9 cellular contexts compared by ENCODE assay signal in the genomic region with DNA sequence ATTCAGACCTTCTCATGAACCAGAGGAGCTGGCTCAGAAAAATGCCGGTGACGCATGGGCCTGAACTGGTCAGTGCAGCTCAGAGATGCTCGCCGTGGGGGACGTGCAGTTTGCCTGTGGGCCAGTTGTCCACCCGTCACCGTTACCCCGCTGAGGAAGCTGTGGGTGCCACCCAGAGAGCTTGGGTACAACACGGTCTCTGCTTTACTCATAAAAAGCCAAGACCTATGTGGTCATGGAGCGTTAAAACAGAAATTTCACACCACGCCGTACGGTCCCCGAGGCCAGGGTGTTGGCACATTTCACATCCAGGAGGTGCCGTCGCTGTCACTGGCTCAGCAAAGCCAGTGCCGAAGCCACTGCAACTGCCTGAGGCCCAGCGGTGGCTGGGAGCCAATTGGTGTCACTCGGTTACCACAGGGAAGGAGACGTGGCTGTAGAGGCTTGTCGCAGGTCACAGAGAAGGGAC.
A peak's percentile ranks its signal among the peaks of the same experiment; 100 is the strongest.
DNase-seq lines count a peak whose midpoint lies in the region; ATAC-seq lines count a peak whose summit lies in the region.
"Had no signal": no experiment of that assay in that cellular context is flagged by ENCODE, and none has a peak within 500 bp of the region (broad histone marks: within the 10 kb centered on the region; RNA-seq: fewer than 3 reads in every experiment).

No MANE protein-coding gene starts in this region.

- intact Hi-C loops in activated CD4-positive, alpha-beta T cell treated with anti-CD3 and anti-CD28 coated beads for 36 hours (cut with DNase I, micrococcal nuclease), result loop anchor here in 1 of 2 experiments (1.0 kb wide), 1 partner anchor 117 kb away; no protein-coding TSS in a partner anchor
- intact Hi-C loops in Right ventricle myocardium superior (cut with DNase I), result no loop called here

- peak overlapping the region; percentile 43 for H3K4me3 Mint-ChIP-seq in activated CD4-positive, alpha-beta T cell treated with anti-CD3 and anti-CD28 coated beads for 36 hours
- H3K4me3 Mint-ChIP-seq: neural crest cell had no signal

- CTCF ChIA-PET in activated CD4-positive, alpha-beta T cell treated with anti-CD3 and anti-CD28 coated beads for 36 hours (lab: Charles Lee), result interaction anchor here (0.6 to 1.2 kb wide), 5 partner anchors 54 to 780 kb away, joined by 3 read pairs; no protein-coding TSS in a partner anchor

- H3K27ac Mint-ChIP-seq in activated CD4-positive, alpha-beta T cell treated with anti-CD3 and anti-CD28 coated beads for 36 hours, result peak overlapping the region; percentile 92

- H3K4me1 Mint-ChIP-seq in activated CD4-positive, alpha-beta T cell treated with anti-CD3 and anti-CD28 coated beads for 36 hours, result peaks cover 30% of the 10 kb centered on the region
- H3K4me1 Mint-ChIP-seq: neural crest cell had no signal

- H3K27me3 Mint-ChIP-seq in activated CD4-positive, alpha-beta T cell treated with anti-CD3 and anti-CD28 coated beads for 36 hours, result peaks cover 4% of the 10 kb centered on the region

- no peaks in the 10 kb centered on the region for H3K36me3 Mint-ChIP-seq in activated CD4-positive, alpha-beta T cell treated with anti-CD3 and anti-CD28 coated beads for 36 hours (ENCODE audit: low read depth)

- peak; percentile 75 for ATAC-seq in activated CD4-positive, alpha-beta T cell treated with anti-CD3 and anti-CD28 coated beads for 36 hours
- peak; percentile 57 for ATAC-seq in Right ventricle myocardium superior (ENCODE audit: poor library complexity)
- no peak for ATAC-seq in GM21576 (IDR thresholded peaks at IDR 0.05; ENCODE audit: unreplicated experiment)

- DNase-seq in activated CD4-positive, alpha-beta T cell treated with anti-CD3 and anti-CD28 coated beads for 36 hours, result peak; percentile 85
- DNase-seq in activated CD4-positive, alpha-beta T cell treated with anti-CD3 and anti-CD28 coated beads, Interleukin-2, amount 50 U/mL, for 4 hours, result no peak
- peak; percentile 27 to 28 for DNase-seq in activated CD8-positive, alpha-beta memory T cell treated with anti-CD3 and anti-CD28 coated beads for 1 hour (ENCODE audit: extremely low read depth in 1 of 2, low read depth in 1 of 2)
- DNase-seq in Right ventricle myocardium superior, result peak; percentile 89
- peak; percentile 51 to 64 for DNase-seq in stimulated activated CD4-positive, alpha-beta T cell treated with anti-CD3 and anti-CD28 coated beads, Interleukin-4, amount 100 ng/mL, for 48 hours (ENCODE audit: low read depth in 2 of 2)
- no peak for DNase-seq in glomerular visceral epithelial cell (ENCODE audit: extremely low spot score)
- no peak for DNase-seq in NCI-H2107 (lab: John Stamatoyannopoulos, UW)

- H3K9me3 Mint-ChIP-seq in activated CD4-positive, alpha-beta T cell treated with anti-CD3 and anti-CD28 coated beads for 36 hours (ENCODE audit: low read depth), result no peaks in the 10 kb centered on the region
- H3K9me3 Mint-ChIP-seq: neural crest cell had no signal

- POLR2A ChIA-PET in activated CD4-positive, alpha-beta T cell treated with anti-CD3 and anti-CD28 coated beads for 36 hours (lab: Charles Lee), result no interaction called here

Comparison
In these comparisons a context has a peak if more than half of its experiments do, and no peak if none do; other contexts are left out.
1. DNase-seq: peak in activated CD4-positive, alpha-beta T cell treated with anti-CD3 and anti-CD28 coated beads for 36 hours (single experiment), activated CD8-positive, alpha-beta memory T cell treated with anti-CD3 and anti-CD28 coated beads for 1 hour (2 of 2), Right ventricle myocardium superior (single experiment) and stimulated activated CD4-positive, alpha-beta T cell treated with anti-CD3 and anti-CD28 coated beads, Interleukin-4, amount 100 ng/mL, for 48 hours (2 of 2); none in activated CD4-positive, alpha-beta T cell treated with anti-CD3 and anti-CD28 coated beads, Interleukin-2, amount 50 U/mL, for 4 hours (0 of 2), glomerular visceral epithelial cell (single experiment) and NCI-H2107 (single experiment).